In the genomic region with DNA sequence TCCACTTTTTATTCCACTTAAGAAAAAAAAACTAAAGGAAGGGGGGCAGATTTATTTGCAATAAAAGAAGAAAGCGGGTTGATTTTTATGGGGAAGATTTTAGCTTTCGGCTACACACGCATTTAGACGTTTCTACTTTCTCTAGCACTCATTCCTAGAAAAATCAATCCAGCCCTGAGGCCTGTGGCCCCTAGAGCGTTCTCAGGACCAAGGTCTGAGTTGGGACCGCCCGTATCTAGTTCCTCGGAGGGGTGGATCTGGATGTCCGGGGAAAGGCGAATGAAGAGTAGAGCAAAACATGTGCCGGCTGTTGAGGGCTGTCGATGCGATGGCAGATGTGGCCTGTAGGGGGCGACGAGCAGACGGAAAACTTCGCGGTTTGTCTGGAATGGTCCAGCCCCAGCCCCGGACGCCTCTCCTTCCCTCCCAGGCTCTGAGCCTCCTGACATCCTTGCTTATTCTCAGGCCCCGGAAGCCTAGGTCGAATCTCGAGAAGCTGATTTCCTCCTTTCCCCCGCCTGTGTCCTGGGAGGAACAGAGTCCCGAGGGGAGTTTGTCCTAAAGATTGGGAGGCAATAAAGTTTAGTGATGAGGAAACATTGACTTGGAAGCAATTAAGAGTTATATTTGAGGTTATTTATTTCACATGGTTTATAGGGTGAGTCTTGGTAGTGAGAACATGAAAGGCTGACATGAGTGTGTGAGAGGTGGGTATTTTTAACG, we compare ENCODE assay signal across 1 cellular context.
TF ChIP-seq lines count a peak whose summit lies in the region.

No MANE protein-coding gene starts in this region.

TF ChIP-seq in H1, 55 proteins besides CTCF, POLR2A, EP300 and RAD21:
- TF ChIP-seq TAF1 (IDR thresholded peaks at IDR 0.05; ENCODE audit: low read depth, low read length): 0 out of 2 replicates have a peak, but pooled peaks have one; percentile 18
- peak; percentile 98 for TF ChIP-seq MAX (IDR thresholded peaks at IDR 0.05)
- no peak for TF ChIP-seq CTBP2 (IDR thresholded peaks at IDR 0.05; ENCODE audit: borderline replicate concordance, insufficient read depth, insufficient read length, low read length)
- TF ChIP-seq TCF12 (IDR thresholded peaks at IDR 0.05; ENCODE audit: low read depth, low read length): peak; percentile 66; the same call in 1 of the 2 replicates
- TF ChIP-seq FOSL1 (IDR thresholded peaks at IDR 0.05; ENCODE audit: insufficient read depth, low read depth, low read length): no peak
- no peak for TF ChIP-seq HDAC2 (IDR thresholded peaks at IDR 0.05; ENCODE audit: borderline replicate concordance in 1 of 2, low read depth in 2 of 2, low read length in 2 of 2)
- no peak for TF ChIP-seq JUND (IDR thresholded peaks at IDR 0.05; ENCODE audit: low read length)
- no peak for TF ChIP-seq BCL11A (IDR thresholded peaks at IDR 0.05; ENCODE audit: low read depth in 2 of 2, low read length in 2 of 2)
- no peak for TF ChIP-seq SP4 (IDR thresholded peaks at IDR 0.05; ENCODE audit: low read length)
- peak; percentile 80 to 92; a peak in 2 of 4 replicates for TF ChIP-seq SIN3A (conservative IDR thresholded peaks at IDR 0.05 in 1 of 2, IDR thresholded peaks at IDR 0.05 in 1 of 2; ENCODE audit: low read depth in 1 of 2, low read length in 2 of 2)
- peak; percentile 76 for TF ChIP-seq CREB1 (IDR thresholded peaks at IDR 0.05)
- TF ChIP-seq YY1 (IDR thresholded peaks at IDR 0.05; ENCODE audit: low read depth, low read length): peak; percentile 64; the same call in 1 of the 2 replicates
- peak; percentile 78 for TF ChIP-seq ASH2L (IDR thresholded peaks at IDR 0.05; ENCODE audit: low read length)
- peak; percentile 49; the same call in 1 of the 2 replicates for TF ChIP-seq TBP (IDR thresholded peaks at IDR 0.05; ENCODE audit: low read depth, low read length)
- no peak for TF ChIP-seq SAP30 (IDR thresholded peaks at IDR 0.05; ENCODE audit: insufficient read depth, insufficient replicate concordance, low read length)
- peak; percentile 89 for TF ChIP-seq E2F6 (IDR thresholded peaks at IDR 0.05)
- peak; percentile 20 for TF ChIP-seq TAF7 (optimal IDR thresholded peaks at IDR 0.05; ENCODE audit: borderline replicate concordance, low read depth, low read length)
- peak; percentile 8; the same call in 1 of the 2 replicates for TF ChIP-seq SP1 (IDR thresholded peaks at IDR 0.05; ENCODE audit: low read depth, low read length)
- peak; percentile 54; the same call in 1 of the 2 replicates for TF ChIP-seq TEAD4 (IDR thresholded peaks at IDR 0.05; ENCODE audit: low read depth, low read length)
- TF ChIP-seq CHD1 (IDR thresholded peaks at IDR 0.05; ENCODE audit: low read depth, low read length): peak; percentile 24; the same call in 1 of the 2 replicates
- peak; percentile 5 for TF ChIP-seq NANOG (IDR thresholded peaks at IDR 0.05; ENCODE audit: insufficient read depth, low read depth, low read length, poor library complexity, severe bottlenecking)
